ENCODE assay signal across 21 cellular contexts in genomic region chr3:2948882-2949281, GRCh38.
DNase-seq lines count a peak whose midpoint lies in the region; ATAC-seq and TF ChIP-seq lines count a peak whose summit lies in the region.
"Had no signal": no experiment of that assay in that cellular context is flagged by ENCODE, and none has a peak within 500 bp of the region (broad histone marks: within the 10 kb centered on the region; RNA-seq: fewer than 3 reads in every experiment).

No MANE protein-coding gene starts in this region.

- no peaks in the 10 kb centered on the region for H3K9me2 ChIP-seq in SK-N-SH

- H3K4me2 ChIP-seq in SK-N-SH = no peak overlapping the region
- H3K4me2 ChIP-seq in parathyroid adenoma (ENCODE audit: low read length) = no peak overlapping the region
- H3K4me2 ChIP-seq in H9 (ENCODE audit: insufficient read depth, insufficient read length, low read length) = no peak overlapping the region
- H3K4me2 ChIP-seq: A549, BLaER1 had no signal

- H4K91ac ChIP-seq in H9 (ENCODE audit: insufficient read length, low read depth, low read length) = no peak overlapping the region

- peaks cover 0 to 4% of the 10 kb centered on the region in 2 experiments; a peak in 2 of 4 replicates for H3K4me1 ChIP-seq in SK-N-SH (ENCODE audit: control insufficient read depth in 1 of 2, insufficient read depth in 2 of 2, low read depth in 1 of 2, low read length in 1 of 2)
- no peaks in the 10 kb centered on the region for H3K4me1 ChIP-seq in esophagus muscularis mucosa
- H3K4me1 ChIP-seq in parathyroid adenoma = peaks cover 33% of the 10 kb centered on the region
- no peaks in the 10 kb centered on the region for H3K4me1 ChIP-seq in H9 (ENCODE audit: insufficient read depth, low read length)
- H3K4me1 ChIP-seq: A549 had no signal

- H3K9me3 ChIP-seq in SK-N-SH = no peaks in the 10 kb centered on the region
- H3K9me3 ChIP-seq in esophagus muscularis mucosa = no peaks in the 10 kb centered on the region
- no peaks in the 10 kb centered on the region for H3K9me3 ChIP-seq in parathyroid adenoma (ENCODE audit: control insufficient read depth, low read length)
- H3K9me3 ChIP-seq in H9 (ENCODE audit: control insufficient read depth, low read depth, low read length) = no peaks in the 10 kb centered on the region
- H3K9me3 ChIP-seq: A549, BLaER1 had no signal

- no peak overlapping the region for H2AK5ac ChIP-seq in H9 (ENCODE audit: insufficient read length, low read length)

- H3K36me3 ChIP-seq in SK-N-SH (replicated peaks in 1 of 2; ENCODE audit: control insufficient read depth in 1 of 2, insufficient read depth in 2 of 2, low read length in 1 of 2) = no peaks in the 10 kb centered on the region
- no peaks in the 10 kb centered on the region for H3K36me3 ChIP-seq in esophagus muscularis mucosa
- no peaks in the 10 kb centered on the region for H3K36me3 ChIP-seq in parathyroid adenoma (ENCODE audit: control insufficient read depth, insufficient read depth, low read length)
- H3K36me3 ChIP-seq: BLaER1 had no signal

- no peak overlapping the region for H3K23ac ChIP-seq in H9 (ENCODE audit: insufficient read length, low read depth, low read length)

- H3K79me1 ChIP-seq in H9 (ENCODE audit: insufficient read depth, low read depth, low read length, poor library complexity, severe bottlenecking) = no peaks in the 10 kb centered on the region

- TF ChIP-seq POLR2A in esophagus muscularis mucosa (IDR thresholded peaks at IDR 0.05; ENCODE audit: low read depth) = no peak

- H4K20me1 ChIP-seq in SK-N-SH (ENCODE audit: insufficient read depth) = no peaks in the 10 kb centered on the region
- no peaks in the 10 kb centered on the region for H4K20me1 ChIP-seq in H9 (ENCODE audit: control insufficient read depth, insufficient read depth, insufficient read length)
- H4K20me1 ChIP-seq: BLaER1 had no signal

- no peak overlapping the region for H3K18ac ChIP-seq in H9 (ENCODE audit: insufficient read length, low read depth, low read length)

- H2AFZ ChIP-seq in SK-N-SH (ENCODE audit: low read depth) (no peak overlapping the region), parathyroid adenoma (peak overlapping the region; percentile 36), H9 (ENCODE audit: low read length) (no peak overlapping the region)
- H2AFZ ChIP-seq: GM23248 had no signal

- CTCF ChIA-PET in SK-N-SH (lab: Yijun Ruan, JAX) = interaction anchor here (0.9 kb wide), 1 partner anchor 27 kb away, joined by 3 read pairs; no protein-coding TSS in a partner anchor
- CTCF ChIA-PET in activated CD4-positive, alpha-beta memory T cell treated with anti-CD3 and anti-CD28 coated beads, Interleukin-2, amount 10 ng/mL, durations not matched to agents 7 days and 5 days (lab: Charles Lee) = no interaction called here

- no peak overlapping the region for H4K8ac ChIP-seq in H9 (replicated peaks; ENCODE audit: insufficient read length, low read depth, low read length)

- H3K9ac ChIP-seq in SK-N-SH = no peak overlapping the region
- H3K9ac ChIP-seq in parathyroid adenoma = no peak overlapping the region
- no peak overlapping the region for H3K9ac ChIP-seq in H9 (ENCODE audit: extremely low read depth, insufficient read length, low read length)
- H3K9ac ChIP-seq: BLaER1, GM23248 had no signal

- H3F3A ChIP-seq in SK-N-SH (replicated peaks; ENCODE audit: insufficient read depth) = no peaks in the 10 kb centered on the region

- no peak overlapping the region for H2BK20ac ChIP-seq in H9 (ENCODE audit: low read depth, low read length, poor library complexity, severe bottlenecking)

- H2BK120ac ChIP-seq in H9 (ENCODE audit: low read depth, low read length, poor library complexity, severe bottlenecking) = no peak overlapping the region

- no peak overlapping the region for H3K14ac ChIP-seq in H9 (ENCODE audit: insufficient read depth, low read length)

- H3K27me3 ChIP-seq in SK-N-SH (ENCODE audit: insufficient read depth) = no peaks in the 10 kb centered on the region
- no peaks in the 10 kb centered on the region for H3K27me3 ChIP-seq in esophagus muscularis mucosa
- no peaks in the 10 kb centered on the region for H3K27me3 ChIP-seq in parathyroid adenoma (ENCODE audit: control insufficient read depth, insufficient read depth, low read length)
- no peaks in the 10 kb centered on the region for H3K27me3 ChIP-seq in H9 (ENCODE audit: insufficient read depth, low read length)
- H3K27me3 ChIP-seq: BLaER1 had no signal

- intact Hi-C loops in esophagus muscularis mucosa (cut with DNase I) = no loop called here

- H3T11ph ChIP-seq in H9 (ENCODE audit: low read length) = no peak overlapping the region

- H3K27me3 Mint-ChIP-seq in H9 (ENCODE audit: low read depth) = no peaks in the 10 kb centered on the region
- H3K27me3 Mint-ChIP-seq in activated CD4-positive, alpha-beta memory T cell treated with anti-CD3 and anti-CD28 coated beads, Interleukin-2, amount 10 ng/mL, durations not matched to agents 7 days and 5 days = peaks cover 4% of the 10 kb centered on the region

- no peaks in the 10 kb centered on the region for H3K36me3 Mint-ChIP-seq in H9 (ENCODE audit: insufficient read depth in 1 of 3, low read depth in 3 of 3)
- H3K36me3 Mint-ChIP-seq in activated CD4-positive, alpha-beta memory T cell treated with anti-CD3 and anti-CD28 coated beads, Interleukin-2, amount 10 ng/mL, durations not matched to agents 7 days and 5 days (ENCODE audit: low read depth) = no peaks in the 10 kb centered on the region
- H3K36me3 Mint-ChIP-seq: CD8-positive, alpha-beta memory T cell had no signal

- no peak for TF ChIP-seq CTCF in SK-N-SH (IDR thresholded peaks at IDR 0.05)
- no peak for TF ChIP-seq CTCF in esophagus muscularis mucosa (IDR thresholded peaks at IDR 0.05)
- no peak for TF ChIP-seq CTCF in parathyroid adenoma (IDR thresholded peaks at IDR 0.05)
- TF ChIP-seq CTCF in H9 (conservative IDR thresholded peaks at IDR 0.05) = no peak

- no peak overlapping the region for H3K56ac ChIP-seq in H9 (ENCODE audit: insufficient read length, low read depth, low read length)

- TF ChIP-seq EP300 in SK-N-SH (IDR thresholded peaks at IDR 0.05; ENCODE audit: borderline replicate concordance in 1 of 2, low read depth in 1 of 2, low read length in 1 of 2) (no peak), esophagus muscularis mucosa (IDR thresholded peaks at IDR 0.05) (no peak)

- WGBS in SK-N-SH (ENCODE audit: low lambda C conversion rate) = 52% methylated on average over 1 of the region's 1 CpG
- 77% methylated on average over 1 of the region's 1 CpG for WGBS in esophagus muscularis mucosa
- no CpG with 5 or more reads among the region's 1 CpG for WGBS in H9 (ENCODE audit: extremely low coverage, insufficient read length, low lambda C conversion rate)

- H3K4ac ChIP-seq in H9 (ENCODE audit: low read depth, low read length) = no peak overlapping the region

- no peak overlapping the region for H2BK12ac ChIP-seq in H9 (ENCODE audit: insufficient read length, low read depth, low read length)

- H3K4me3 ChIP-seq in SK-N-SH (ENCODE audit: low read depth in 2 of 2, low read length in 1 of 2) (no peak overlapping the region), esophagus muscularis mucosa (no peak overlapping the region), parathyroid adenoma (ENCODE audit: low read depth, low read length) (no peak overlapping the region)
- H3K4me3 ChIP-seq: A549, BLaER1, GM12878, GM23248, K562 had no signal

- DNase-seq in SK-N-SH = no peak
- DNase-seq in esophagus muscularis mucosa (ENCODE audit: extremely low spot score) = peak; percentile 74
- no peak for DNase-seq in H9
- no peak for DNase-seq in activated CD4-positive, alpha-beta memory T cell treated with anti-CD3 and anti-CD28 coated beads, Interleukin-2, amount 10 ng/mL, durations not matched to agents 7 days and 5 days
- DNase-seq: CD8-positive, alpha-beta memory T cell; COR-L47; DMS 273 treated with DMSO at 0.1 percent for 48 hours; DMS53; DND-41; EL; GM23248; HCEC 1CT; IMR-90 had no signal

- H4K5ac ChIP-seq in H9 (ENCODE audit: insufficient read length, low read depth, low read length) = no peak overlapping the region

- no peaks in the 10 kb centered on the region; the same call in 1 of the 2 replicates for H3K79me2 ChIP-seq in SK-N-SH (ENCODE audit: insufficient read depth)
- H3K79me2 ChIP-seq in parathyroid adenoma = no peaks in the 10 kb centered on the region
- no peaks in the 10 kb centered on the region for H3K79me2 ChIP-seq in H9 (ENCODE audit: insufficient read depth, low read length)

- no peak for ATAC-seq in SK-N-SH treated with all-trans-retinoic acid at 6 μM for 48 hours
- ATAC-seq in HG03439 (IDR thresholded peaks at IDR 0.05; ENCODE audit: unreplicated experiment) = no peak
- ATAC-seq: A549, GM12878, K562 had no signal

- TF ChIP-seq RAD21 in SK-N-SH (IDR thresholded peaks at IDR 0.05; ENCODE audit: low read length) = no peak

- POLR2A ChIA-PET in SK-N-SH (lab: Yijun Ruan, JAX) = no interaction called here
- POLR2A ChIA-PET in activated CD4-positive, alpha-beta memory T cell treated with anti-CD3 and anti-CD28 coated beads, Interleukin-2, amount 10 ng/mL, durations not matched to agents 7 days and 5 days (lab: Charles Lee) = no interaction called here

- no peak overlapping the region for H2BK15ac ChIP-seq in H9 (ENCODE audit: low read depth, low read length)

- H3K27ac ChIP-seq in SK-N-SH (ENCODE audit: low read depth in 2 of 2, low read length in 1 of 2) (no peak overlapping the region), esophagus muscularis mucosa (replicated peaks in 1 of 4) (no peak overlapping the region), parathyroid adenoma (no peak overlapping the region), H9 (ENCODE audit: insufficient read length, low read depth, low read length) (no peak overlapping the region)
- H3K27ac ChIP-seq: 22Rv1, A549, BLaER1, GM23248 had no signal

- H3K23me2 ChIP-seq in H9 (ENCODE audit: insufficient read length, low read depth, low read length, poor library complexity, severe bottlenecking) = no peaks in the 10 kb centered on the region

- no peak overlapping the region for H2BK5ac ChIP-seq in H9 (ENCODE audit: insufficient read length, low read length)

- no peaks in the 10 kb centered on the region for H3K9me3 Mint-ChIP-seq in H9
- no peaks in the 10 kb centered on the region for H3K9me3 Mint-ChIP-seq in activated CD4-positive, alpha-beta memory T cell treated with anti-CD3 and anti-CD28 coated beads, Interleukin-2, amount 10 ng/mL, durations not matched to agents 7 days and 5 days
- H3K9me3 Mint-ChIP-seq: CD8-positive, alpha-beta memory T cell had no signal

- no peaks in the 10 kb centered on the region for H3K4me1 Mint-ChIP-seq in H9
- H3K4me1 Mint-ChIP-seq in activated CD4-positive, alpha-beta memory T cell treated with anti-CD3 and anti-CD28 coated beads, Interleukin-2, amount 10 ng/mL, durations not matched to agents 7 days and 5 days = no peaks in the 10 kb centered on the region
- H3K4me1 Mint-ChIP-seq: CD8-positive, alpha-beta memory T cell had no signal

- no peak overlapping the region for H3K27ac Mint-ChIP-seq in H9
- H3K27ac Mint-ChIP-seq in activated CD4-positive, alpha-beta memory T cell treated with anti-CD3 and anti-CD28 coated beads, Interleukin-2, amount 10 ng/mL, durations not matched to agents 7 days and 5 days = no peak overlapping the region
- H3K27ac Mint-ChIP-seq: CD8-positive, alpha-beta memory T cell had no signal

- no peak overlapping the region for H3K4me3 Mint-ChIP-seq in H9
- H3K4me3 Mint-ChIP-seq in activated CD4-positive, alpha-beta memory T cell treated with anti-CD3 and anti-CD28 coated beads, Interleukin-2, amount 10 ng/mL, durations not matched to agents 7 days and 5 days = no peak overlapping the region
- H3K4me3 Mint-ChIP-seq: CD8-positive, alpha-beta memory T cell had no signal
